Comparison of ENCODE assay signal across 9 cellular contexts in genomic region chr6:125867483-125867935, GRCh38.
DNase-seq lines count a peak whose midpoint lies in the region; ATAC-seq, FAIRE-seq and TF ChIP-seq lines count a peak whose summit lies in the region.
"Had no signal": no experiment of that assay in that cellular context is flagged by ENCODE, and none has a peak within 500 bp of the region (broad histone marks: within the 10 kb centered on the region; RNA-seq: fewer than 3 reads in every experiment).

No MANE protein-coding gene starts in this region.

- no peak for TF ChIP-seq POLR2A in erythroblast (IDR thresholded peaks at IDR 0.05; ENCODE audit: low read length)

- no peak overlapping the region for H3K4me3 ChIP-seq in fibroblast of villous mesenchyme (ENCODE audit: low read depth, low read length)

- ATAC-seq in left cardiac atrium, result peak; percentile 25 to 45
- no peak for ATAC-seq in Right ventricle myocardium superior (ENCODE audit: poor library complexity)

- intact Hi-C loops in left cardiac atrium (cut with DNase I) (no loop called here), Right ventricle myocardium superior (cut with DNase I) (no loop called here)

- DNase-seq in left cardiac atrium (no peak), Right ventricle myocardium superior (no peak), NOMO-1 treated with dmso at 0.1 percent for 144 hours (lab: John Stamatoyannopoulos, UW; ENCODE audit: unreplicated experiment) (peak; percentile 49), fibroblast of villous mesenchyme (ENCODE audit: low read depth) (peak; percentile 86), D721Med (ENCODE audit: insufficient read length, low spot score) (no peak), erythroblast (lab: John Stamatoyannopoulos, UW) (no peak), cerebellar nuclear complex (lab: John Stamatoyannopoulos, UW) (no peak), germinal center (ENCODE audit: low spot score) (no peak)
- DNase-seq: stimulated activated CD4-positive, alpha-beta T cell treated with anti-CD3 and anti-CD28 coated beads, Interleukin-2, amount 100 ng/mL, for 48 hours had no signal

- FAIRE-seq in D721Med (lab: Jason Lieb, UNC), result no peak

- TF ChIP-seq CTCF in fibroblast of villous mesenchyme (IDR thresholded peaks at IDR 0.05; ENCODE audit: insufficient read depth, low read depth, low read length) (no peak), D721Med (IDR thresholded peaks at IDR 0.05; ENCODE audit: insufficient read depth, missing control alignments) (no peak)

Comparison
In these comparisons a context has a peak if more than half of its experiments do, and no peak if none do; other contexts are left out.
1. DNase-seq: peak in NOMO-1 treated with dmso at 0.1 percent for 144 hours (single experiment) and fibroblast of villous mesenchyme (single experiment); none in left cardiac atrium (single experiment), Right ventricle myocardium superior (single experiment), D721Med (single experiment), erythroblast (0 of 2), cerebellar nuclear complex (0 of 2) and germinal center (single experiment).